ENCODE assay signal across 20 cellular contexts in genomic region chr5:109062669-109063068, GRCh38.
DNase-seq lines count a peak whose midpoint lies in the region; ATAC-seq and TF ChIP-seq lines count a peak whose summit lies in the region.
"Had no signal": no experiment of that assay in that cellular context is flagged by ENCODE, and none has a peak within 500 bp of the region (broad histone marks: within the 10 kb centered on the region; RNA-seq: fewer than 3 reads in every experiment).

No MANE protein-coding gene starts in this region.

- ATAC-seq in HG03432 (IDR thresholded peaks at IDR 0.05; ENCODE audit: unreplicated experiment) = no peak
- no peak for ATAC-seq in GM19328 (IDR thresholded peaks at IDR 0.05; ENCODE audit: unreplicated experiment)
- ATAC-seq in HG03342 (IDR thresholded peaks at IDR 0.05; ENCODE audit: unreplicated experiment) = no peak
- ATAC-seq: activated T-helper 17 cell treated with anti-CD3 and anti-CD28 coated beads, Interleukin-2, amount 50 U/mL, for 72 hours; lower lobe of right lung; right lobe of liver; stimulated activated naive CD8-positive, alpha-beta T cell treated with anti-CD3 and anti-CD28 coated beads, Interleukin-15, Interleukin-2, amounts not matched to agents 100 U/mL and 50 U/mL, for 24 hours had no signal

- H3K9me3 ChIP-seq in SK-N-MC (ENCODE audit: low read depth, low read length) (no peaks in the 10 kb centered on the region), subcutaneous abdominal adipose tissue (ENCODE audit: control insufficient read depth in 5 of 5, low read length in 5 of 5) (no peaks in the 10 kb centered on the region)
- H3K9me3 ChIP-seq: lower lobe of right lung, right lobe of liver had no signal

- H3K9ac ChIP-seq in SK-N-MC (ENCODE audit: insufficient read length) (no peak overlapping the region), subcutaneous abdominal adipose tissue (ENCODE audit: low read length in 5 of 5) (no peak overlapping the region)

- peaks cover 0 to 16% (median 10%) of the 10 kb centered on the region in 5 donors for H3K4me1 ChIP-seq in subcutaneous abdominal adipose tissue (ENCODE audit: control insufficient read depth in 5 of 5, insufficient read depth in 5 of 5, low read length in 5 of 5)
- H3K4me1 ChIP-seq: lower lobe of right lung, right lobe of liver had no signal

- DNase-seq in NCI-H2171 treated with DMSO at 0.1 percent for 48 hours (lab: John Stamatoyannopoulos, UW) (peak; percentile 2), NCI-H2171 (lab: John Stamatoyannopoulos, UW) (no peak), SK-N-MC (ENCODE audit: low read depth, low spot score) (peak; percentile 18), foreskin fibroblast (peak; percentile 6 to 50)
- DNase-seq: activated CD4-positive, alpha-beta T cell treated with anti-CD3 and anti-CD28 coated beads for 1 hour; dorsolateral prefrontal cortex; lower lobe of right lung; NCI-H1930; occipital lobe; right lobe of liver; stimulated activated CD4-positive, alpha-beta T cell treated with anti-CD3 and anti-CD28 coated beads, Interleukin-1b, Interleukin-23, amount 100 ng/mL, for 48 hours; stimulated activated naive CD8-positive, alpha-beta T cell treated with anti-CD3 and anti-CD28 coated beads, Interleukin-15, Interleukin-2, amounts not matched to agents 100 U/mL and 50 U/mL, for 24 hours; SW 1271 had no signal

- TF ChIP-seq CTCF in foreskin fibroblast (IDR thresholded peaks at IDR 0.05; ENCODE audit: low read depth, low read length) = no peak

- H3K36me3 ChIP-seq in SK-N-MC (ENCODE audit: insufficient read depth, low read length) (no peaks in the 10 kb centered on the region), subcutaneous abdominal adipose tissue (ENCODE audit: control insufficient read depth in 5 of 5, insufficient read depth in 5 of 5, low read length in 5 of 5) (no peaks in the 10 kb centered on the region)
- H3K36me3 ChIP-seq: lower lobe of right lung, right lobe of liver had no signal

- H3K4me3 ChIP-seq in SK-N-MC = no peak overlapping the region
- no peak overlapping the region for H3K4me3 ChIP-seq in foreskin fibroblast (ENCODE audit: low read depth in 1 of 2, low read length in 2 of 2)
- no peak overlapping the region for H3K4me3 ChIP-seq in subcutaneous abdominal adipose tissue (ENCODE audit: low read depth in 1 of 5, low read length in 5 of 5)
- H3K4me3 ChIP-seq: dorsolateral prefrontal cortex, lower lobe of right lung, right lobe of liver had no signal

- H3K27me3 ChIP-seq in subcutaneous abdominal adipose tissue (ENCODE audit: control insufficient read depth in 5 of 5, insufficient read depth in 4 of 5, low read length in 5 of 5) = no peaks in the 10 kb centered on the region
- H3K27me3 ChIP-seq: dorsolateral prefrontal cortex, right lobe of liver had no signal

- H3K27ac ChIP-seq in SK-N-MC (no peak overlapping the region), subcutaneous abdominal adipose tissue (ENCODE audit: low read depth, low read length) (peak overlapping the region; percentile 89)
- H3K27ac ChIP-seq: 22Rv1, dorsolateral prefrontal cortex, lower lobe of right lung, right lobe of liver, RWPE1 had no signal
